Comparison of ENCODE assay signal across 8 cellular contexts in the genomic region with DNA sequence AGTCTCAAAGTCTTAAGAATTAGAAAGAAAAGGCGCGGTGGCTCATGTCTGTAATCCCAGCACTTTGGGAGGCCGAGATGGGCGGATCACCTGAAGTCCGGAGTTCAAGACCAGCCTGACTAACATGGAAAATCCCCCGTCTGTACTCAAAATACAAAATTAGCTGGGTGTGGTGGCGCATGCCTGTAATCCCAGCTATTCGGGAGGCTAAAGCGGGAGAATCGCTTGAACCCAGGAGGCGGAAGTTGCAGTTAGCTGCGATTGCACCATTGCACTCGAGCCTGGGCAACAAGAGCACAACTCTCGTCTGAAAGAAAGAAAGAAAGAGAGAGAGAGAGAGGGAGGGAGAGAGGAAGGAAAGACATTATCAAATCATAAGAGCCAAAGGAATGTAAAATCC.
A peak's percentile ranks its signal among the peaks of the same experiment; 100 is the strongest.
DNase-seq lines count a peak whose midpoint lies in the region; ATAC-seq, FAIRE-seq and TF ChIP-seq lines count a peak whose summit lies in the region.
"Not testable (repeated sequence)": the region's sequence is repeated elsewhere in the genome, so short reads cannot be mapped to it uniquely, and the experiment has no call there.

No MANE protein-coding gene starts in this region.

- not testable (repeated sequence) for H2BK120ac ChIP-seq in H1 (replicated peaks; ENCODE audit: low read depth, low read length); trophoblast cell (ENCODE audit: insufficient read depth, low read length, poor library complexity)

- not testable (repeated sequence) for H3K36me3 Mint-ChIP-seq in osteocyte (ENCODE audit: unreplicated experiment)

- not testable (repeated sequence) for DNase-seq in PC-3; RWPE2 (ENCODE audit: low spot score); H1 (ENCODE audit: low read depth in 1 of 2, low spot score in 2 of 2); epithelial cell of prostate (ENCODE audit: low read depth, low spot score)
- DNase-seq in hepatocyte (ENCODE audit: low spot score) (peak; percentile 0), osteocyte (ENCODE audit: extremely low spot score, unreplicated experiment) (peak; percentile 53), trophoblast cell (peak; percentile 76 to 80), posterior vena cava (ENCODE audit: low spot score) (peak; percentile 44)

- H3K14ac ChIP-seq in H1 (ENCODE audit: insufficient read length); trophoblast cell (ENCODE audit: low read length): not testable (repeated sequence)

- not testable (repeated sequence) for FAIRE-seq in H1 (lab: Jason Lieb, UNC)

- H3K18ac ChIP-seq in H1 (ENCODE audit: extremely low read depth, low read length); trophoblast cell (ENCODE audit: low read length): not testable (repeated sequence)

- not testable (repeated sequence) for H3K79me1 ChIP-seq in H1 (ENCODE audit: low read depth, low read length); trophoblast cell (ENCODE audit: low read length)

- H2BK20ac ChIP-seq in H1 (ENCODE audit: low read length): not testable (repeated sequence)

- H3K27ac ChIP-seq in PC-3 (ENCODE audit: low read length) (peak overlapping the region; percentile 72), RWPE2 (ENCODE audit: poor library complexity, severe bottlenecking) (peak overlapping the region; percentile 13), epithelial cell of prostate (peak overlapping the region; percentile 45)
- not testable (repeated sequence) for H3K27ac ChIP-seq in H1 (ENCODE audit: low read depth, low read length); hepatocyte; trophoblast cell (ENCODE audit: low read depth, low read length)

- H4K8ac ChIP-seq in H1 (ENCODE audit: extremely low read depth, insufficient read depth, low read length); trophoblast cell (ENCODE audit: low read depth, low read length): not testable (repeated sequence)

- CTCF ChIA-PET in PC-3 (lab: Charles Lee); H1 (lab: Charles Lee; ENCODE audit: partially characterized antibody): not testable (repeated sequence)

- H4K91ac ChIP-seq in H1 (replicated peaks; ENCODE audit: insufficient read length, low read length); trophoblast cell (ENCODE audit: low read depth, low read length): not testable (repeated sequence)

- H2AK5ac ChIP-seq in H1 (ENCODE audit: low read depth, low read length): 0 out of 2 replicates have a peak overlapping the region, but pooled peaks have one; percentile 4
- H2AK5ac ChIP-seq in trophoblast cell (ENCODE audit: low read length): not testable (repeated sequence)

- H4K20me1 ChIP-seq in PC-3 (ENCODE audit: low read length); H1 (replicated peaks in 1 of 2; ENCODE audit: control insufficient read depth in 1 of 2, insufficient read depth in 2 of 2, low read length in 2 of 2); hepatocyte (ENCODE audit: insufficient read depth, poor library complexity, severe bottlenecking): not testable (repeated sequence)

- not testable (repeated sequence) for H4K12ac ChIP-seq in trophoblast cell (ENCODE audit: low read depth, low read length)

- TF ChIP-seq POLR2A in H1 (IDR thresholded peaks at IDR 0.05; ENCODE audit: control extremely low read depth in 1 of 2, low read depth in 2 of 2, low read length in 2 of 2): not testable (repeated sequence)

- H3K23me2 ChIP-seq in H1 (ENCODE audit: low read depth, low read length): not testable (repeated sequence)

- not testable (repeated sequence) for H4K5ac ChIP-seq in H1 (ENCODE audit: insufficient read length, low read depth, low read length)

- not testable (repeated sequence) for H3K9me2 ChIP-seq in PC-3 (replicated peaks; ENCODE audit: low read length); hepatocyte (replicated peaks; ENCODE audit: insufficient read depth)

- not testable (repeated sequence) for H3K36me3 ChIP-seq in PC-3 (ENCODE audit: low read depth, low read length); RWPE2 (ENCODE audit: low read depth); H1 (ENCODE audit: control insufficient read depth in 2 of 4, insufficient read depth in 4 of 4, low read length in 3 of 4); hepatocyte (replicated peaks; ENCODE audit: insufficient read depth, low read depth); trophoblast cell (ENCODE audit: control insufficient read depth in 1 of 2, insufficient read depth in 2 of 2, low read length in 2 of 2)

- not testable (repeated sequence) for H3K23ac ChIP-seq in H1 (ENCODE audit: insufficient read length); trophoblast cell (ENCODE audit: low read length)

- not testable (repeated sequence) for H2BK15ac ChIP-seq in H1 (ENCODE audit: low read length)

- H3K56ac ChIP-seq in H1 (replicated peaks; ENCODE audit: insufficient read length, low read depth, low read length): not testable (repeated sequence)

- H3K27ac Mint-ChIP-seq in osteocyte (ENCODE audit: unreplicated experiment): not testable (repeated sequence)

- H3K9me3 Mint-ChIP-seq in osteocyte (ENCODE audit: unreplicated experiment): not testable (repeated sequence)

- TF ChIP-seq EP300 in H1 (IDR thresholded peaks at IDR 0.05; ENCODE audit: borderline replicate concordance in 1 of 2, low read depth in 2 of 2, low read length in 2 of 2): not testable (repeated sequence)

- H3K27me3 Mint-ChIP-seq in osteocyte (ENCODE audit: unreplicated experiment): not testable (repeated sequence)

- not testable (repeated sequence) for H3K4me1 Mint-ChIP-seq in osteocyte (ENCODE audit: unreplicated experiment)

- TF ChIP-seq CTCF in PC-3 (conservative IDR thresholded peaks at IDR 0.05; ENCODE audit: low read depth, low read length); RWPE2 (IDR thresholded peaks at IDR 0.05; ENCODE audit: poor library complexity, severe bottlenecking); H1 (IDR thresholded peaks at IDR 0.05; ENCODE audit: control extremely low read depth in 1 of 3, insufficient read depth in 1 of 3, low read depth in 1 of 3, low read length in 3 of 3); hepatocyte (IDR thresholded peaks at IDR 0.05; ENCODE audit: poor library complexity); osteocyte (IDR thresholded peaks at IDR 0.05): not testable (repeated sequence)

- H3K4me2 ChIP-seq in PC-3 (ENCODE audit: low read length): peak overlapping the region; percentile 66
- H3K4me2 ChIP-seq in H1 (ENCODE audit: insufficient read depth in 1 of 2, low read depth in 2 of 2, low read length in 2 of 2); hepatocyte; trophoblast cell (ENCODE audit: low read length): not testable (repeated sequence)

- not testable (repeated sequence) for H3K4ac ChIP-seq in H1 (replicated peaks; ENCODE audit: insufficient read length, low read depth, low read length); trophoblast cell (ENCODE audit: low read depth, low read length)

- BruUV-seq in PC-3 (replicated peaks; lab: Mats Ljungman, UMichigan): not testable (repeated sequence)

- 0 out of 2 replicates have a peak overlapping the region, but pooled peaks have one; percentile 2 for H3K9ac ChIP-seq in PC-3 (ENCODE audit: low read length)
- not testable (repeated sequence) for H3K9ac ChIP-seq in H1 (replicated peaks in 1 of 4; ENCODE audit: extremely low read depth in 1 of 4, low read depth in 3 of 4, low read length in 3 of 4); trophoblast cell (ENCODE audit: low read length)

- not testable (repeated sequence) for H2BK5ac ChIP-seq in H1 (ENCODE audit: low read depth, low read length); trophoblast cell (ENCODE audit: low read depth, low read length, poor library complexity)

- POLR2A ChIA-PET in PC-3 (lab: Charles Lee; ENCODE audit: unreplicated experiment): not testable (repeated sequence)
- POLR2A ChIA-PET in H1 (lab: Charles Lee; ENCODE audit: partially characterized antibody): interaction anchor here (1.4 to 2.3 kb wide), 2 partner anchors 12 to 19 kb away, joined by 3 to 21 read pairs; no protein-coding TSS in a partner anchor

- H3K4me3 Mint-ChIP-seq in osteocyte (ENCODE audit: unreplicated experiment): not testable (repeated sequence)

- not testable (repeated sequence) for H3F3A ChIP-seq in PC-3 (ENCODE audit: low read length, unreplicated experiment)

- intact Hi-C loops in PC-3 (cut with micrococcal nuclease): loop anchor here (5.0 kb wide), 2 partner anchors 51 to 84 kb away; no protein-coding TSS in a partner anchor
- intact Hi-C loops in posterior vena cava (cut with DNase I): not testable (repeated sequence)

- not testable (repeated sequence) for H2AFZ ChIP-seq in PC-3 (ENCODE audit: low read length); H1 (ENCODE audit: low read length); hepatocyte; trophoblast cell (ENCODE audit: insufficient read depth, low read length, poor library complexity)

- not testable (repeated sequence) for H2BK12ac ChIP-seq in H1 (ENCODE audit: low read depth, low read length); trophoblast cell (ENCODE audit: low read length)

- H3K4me3 ChIP-seq in PC-3 (ENCODE audit: low read length); RWPE2 (ENCODE audit: severe bottlenecking); H1 (ENCODE audit: extremely low read depth in 1 of 4, insufficient read depth in 2 of 4, low read depth in 3 of 4, low read length in 4 of 4); hepatocyte; trophoblast cell (ENCODE audit: low read depth, low read length): not testable (repeated sequence)

- H3K4me1 ChIP-seq in PC-3 (ENCODE audit: insufficient read depth, low read length) (peaks cover 30% of the 10 kb centered on the region), RWPE2 (ENCODE audit: insufficient read depth, poor library complexity, severe bottlenecking) (peaks cover 23% of the 10 kb centered on the region)
- not testable (repeated sequence) for H3K4me1 ChIP-seq in H1 (replicated peaks in 1 of 4; ENCODE audit: control insufficient read depth in 3 of 4, insufficient read depth in 4 of 4, low read length in 3 of 4); hepatocyte (ENCODE audit: insufficient read depth); trophoblast cell (ENCODE audit: control insufficient read depth in 1 of 2, insufficient read depth in 2 of 2, low read length in 2 of 2)

- ATAC-seq in PC-3; RWPE2 (ENCODE audit: low read depth): not testable (repeated sequence)

- not testable (repeated sequence) for H3K9me3 ChIP-seq in PC-3 (ENCODE audit: low read length); RWPE2 (ENCODE audit: severe bottlenecking); H1 (ENCODE audit: insufficient read depth in 2 of 2, low read depth in 1 of 2, low read length in 1 of 2); hepatocyte (ENCODE audit: low read depth); trophoblast cell (ENCODE audit: insufficient read depth, low read depth, low read length)

- not testable (repeated sequence) for TF ChIP-seq RAD21 in H1 (IDR thresholded peaks at IDR 0.05 in 1 of 2, conservative IDR thresholded peaks at IDR 0.05 in 1 of 2; ENCODE audit: low read depth in 2 of 2, low read length in 2 of 2)

- not testable (repeated sequence) for H3K79me2 ChIP-seq in PC-3 (ENCODE audit: low read length); H1 (ENCODE audit: control insufficient read depth in 1 of 2, insufficient read depth in 2 of 2, low read length in 2 of 2); hepatocyte; trophoblast cell (ENCODE audit: control insufficient read depth, insufficient read depth, low read length, poor library complexity)

- WGBS in H1 (ENCODE audit: extremely low coverage in 1 of 2, insufficient coverage in 1 of 2, insufficient read length in 1 of 2, insufficient replicate concordance in 2 of 2, low coverage in 1 of 2, low lambda C conversion rate in 2 of 2, missing lambda C conversion rate in 1 of 2), 2 experiments: 89% methylated on average over 14 of the region's 14 CpGs; no CpG with 5 or more reads in 1 of the 2 experiments
- WGBS in hepatocyte (ENCODE audit: low lambda C conversion rate, missing lambda C conversion rate): 97% methylated on average over 14 of the region's 14 CpGs
- no CpG with 5 or more reads among the region's 14 CpGs for WGBS in trophoblast cell (ENCODE audit: extremely low coverage, insufficient coverage, insufficient read length)

- not testable (repeated sequence) for H3K27me3 ChIP-seq in PC-3 (ENCODE audit: low read length); RWPE2 (ENCODE audit: insufficient read depth, poor library complexity, severe bottlenecking); H1 (replicated peaks in 1 of 4; ENCODE audit: control insufficient read depth in 3 of 4, extremely low read depth in 1 of 4, insufficient read depth in 3 of 4, low read length in 3 of 4); hepatocyte; trophoblast cell (ENCODE audit: insufficient read depth, low read length)
